In the genomic region with DNA sequence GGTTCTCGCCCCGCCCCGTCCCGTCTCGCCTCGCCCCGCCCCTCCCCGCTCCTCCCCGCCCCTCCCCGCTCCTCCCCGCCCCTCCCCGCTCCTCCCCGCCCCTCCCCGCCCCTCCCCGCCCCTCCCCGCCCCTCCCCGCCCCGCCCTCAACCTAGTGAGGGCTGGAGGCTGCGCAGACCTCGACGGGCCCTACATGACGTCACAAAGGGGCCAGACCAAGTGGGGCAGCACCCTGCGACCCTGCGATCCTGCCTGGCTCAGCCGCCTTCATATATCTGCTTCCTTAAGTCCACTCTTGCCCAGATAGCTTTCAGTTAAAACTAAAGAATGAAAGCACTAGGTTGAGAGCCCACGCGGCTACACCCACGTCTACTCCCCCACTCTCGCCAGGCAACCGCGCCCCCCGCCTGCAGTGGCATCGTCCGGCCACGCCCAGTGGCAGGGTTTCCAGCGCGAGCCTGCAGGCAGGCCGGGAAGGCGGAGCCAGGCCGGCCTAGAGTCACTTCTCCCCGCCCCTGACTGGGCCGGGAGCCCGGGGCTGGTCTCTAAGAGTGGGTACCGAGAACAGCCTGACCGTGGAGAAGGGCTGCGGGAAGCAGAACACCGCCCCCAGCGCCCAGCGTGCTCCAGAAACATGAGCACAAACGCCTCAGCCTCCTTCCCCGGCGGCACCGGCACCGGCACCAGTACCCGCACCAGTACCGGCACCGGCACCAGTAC, we compare ENCODE assay signal across 8 cellular contexts. TPM values are rescaled to one million over a fixed set of nuclear protein-coding genes. Genes with fewer than 3 reads are reported as not detected.
A peak's percentile ranks its signal among the peaks of the same experiment; 100 is the strongest.
DNase-seq lines count a peak whose midpoint lies in the region; ATAC-seq and TF ChIP-seq lines count a peak whose summit lies in the region.

No MANE protein-coding gene starts in this region.

- H3K27ac ChIP-seq in DND-41 (ENCODE audit: low read length) (peak overlapping the region; percentile 96), RWPE2 (ENCODE audit: poor library complexity, severe bottlenecking) (peak overlapping the region; percentile 22), neural cell (ENCODE audit: low read length) (peak overlapping the region; percentile 78)

- H3K27me3 Mint-ChIP-seq in stimulated activated naive CD8-positive, alpha-beta T cell treated with anti-CD3 and anti-CD28 coated beads, Interleukin-15, Interleukin-2, amounts not matched to agents 100 ng/mL and 50 ng/mL, for 24 hours: no peaks in the 10 kb centered on the region

- H3F3A ChIP-seq in neural cell (ENCODE audit: insufficient read depth, low read length, poor library complexity, severe bottlenecking): no peaks in the 10 kb centered on the region

- no peaks in the 10 kb centered on the region for H3K9me3 Mint-ChIP-seq in stimulated activated naive CD8-positive, alpha-beta T cell treated with anti-CD3 and anti-CD28 coated beads, Interleukin-15, Interleukin-2, amounts not matched to agents 100 ng/mL and 50 ng/mL, for 24 hours

- ATAC-seq in DND-41 (ENCODE audit: insufficient read depth, low read depth) (peak; percentile 99), RWPE2 (ENCODE audit: low read depth) (peak; percentile 93)

- no peaks in the 10 kb centered on the region for H3K36me3 Mint-ChIP-seq in stimulated activated naive CD8-positive, alpha-beta T cell treated with anti-CD3 and anti-CD28 coated beads, Interleukin-15, Interleukin-2, amounts not matched to agents 100 ng/mL and 50 ng/mL, for 24 hours (ENCODE audit: low read depth)

- H4K20me1 ChIP-seq in DND-41 (ENCODE audit: insufficient read depth, low read length): no peaks in the 10 kb centered on the region
- H4K20me1 ChIP-seq in neural cell (ENCODE audit: insufficient read depth): no peaks in the 10 kb centered on the region

- no peak for TF ChIP-seq EP300 in neural cell (conservative IDR thresholded peaks at IDR 0.05; ENCODE audit: poor library complexity, severe bottlenecking)

- no peaks in the 10 kb centered on the region for H3K9me2 ChIP-seq in neural cell (ENCODE audit: insufficient read depth, low read length)

- H3K4me3 ChIP-seq in DND-41 (ENCODE audit: low read depth in 1 of 2, low read length in 2 of 2) (peak overlapping the region; percentile 19 to 61; a peak in 3 of 4 replicates), RWPE2 (ENCODE audit: severe bottlenecking) (peak overlapping the region; percentile 60), fibroblast of villous mesenchyme (ENCODE audit: low read depth, low read length) (peak overlapping the region; percentile 75), neural cell (ENCODE audit: low read length) (peak overlapping the region; percentile 76)

- H2AFZ ChIP-seq in DND-41 (ENCODE audit: low read depth, low read length) (peak overlapping the region; percentile 80), neural cell (ENCODE audit: low read depth, low read length) (no peak overlapping the region)

- TF ChIP-seq CTCF in DND-41 (IDR thresholded peaks at IDR 0.05; ENCODE audit: borderline replicate concordance, extremely low read depth, low read length, poor library complexity, severe bottlenecking) (peak; percentile 39), LNCAP (IDR thresholded peaks at IDR 0.05) (0 out of 2 replicates have a peak, but pooled peaks have one; percentile 13), RWPE2 (IDR thresholded peaks at IDR 0.05; ENCODE audit: poor library complexity, severe bottlenecking) (peak; percentile 31), fibroblast of villous mesenchyme (IDR thresholded peaks at IDR 0.05; ENCODE audit: insufficient read depth, low read depth, low read length) (peak; percentile 22), neural cell (IDR thresholded peaks at IDR 0.05; ENCODE audit: poor library complexity, severe bottlenecking) (peak; percentile 64)

- DNase-seq in DND-41: peak; percentile 88
- DNase-seq in H4 (ENCODE audit: low spot score): peak; percentile 86
- DNase-seq in RWPE2 (ENCODE audit: low spot score): peak; percentile 83
- DNase-seq in activated gamma-delta T cell treated with anti-CD3 and anti-CD28 coated beads, Interleukin-2, amount 50 U/mL, for 16 hours (ENCODE audit: low read depth): peak; percentile 66
- DNase-seq in fibroblast of villous mesenchyme (ENCODE audit: low read depth): peak; percentile 93

- peak overlapping the region; percentile 62 for H3K9ac ChIP-seq in DND-41 (ENCODE audit: low read depth, low read length)
- peak overlapping the region; percentile 73 for H3K9ac ChIP-seq in neural cell (ENCODE audit: low read length)

- peak overlapping the region; percentile 99 for H3K27ac Mint-ChIP-seq in stimulated activated naive CD8-positive, alpha-beta T cell treated with anti-CD3 and anti-CD28 coated beads, Interleukin-15, Interleukin-2, amounts not matched to agents 100 ng/mL and 50 ng/mL, for 24 hours

- H3K9me3 ChIP-seq in DND-41 (ENCODE audit: insufficient read depth, low read length, severe bottlenecking) (no peaks in the 10 kb centered on the region), RWPE2 (ENCODE audit: severe bottlenecking) (no peaks in the 10 kb centered on the region), neural cell (ENCODE audit: low read length) (no peaks in the 10 kb centered on the region)

- TF ChIP-seq RAD21 in neural cell (conservative IDR thresholded peaks at IDR 0.05): peak; percentile 39

- H3K4me3 Mint-ChIP-seq in stimulated activated naive CD8-positive, alpha-beta T cell treated with anti-CD3 and anti-CD28 coated beads, Interleukin-15, Interleukin-2, amounts not matched to agents 100 ng/mL and 50 ng/mL, for 24 hours: peak overlapping the region; percentile 88

- H3K4me1 Mint-ChIP-seq in stimulated activated naive CD8-positive, alpha-beta T cell treated with anti-CD3 and anti-CD28 coated beads, Interleukin-15, Interleukin-2, amounts not matched to agents 100 ng/mL and 50 ng/mL, for 24 hours (ENCODE audit: low read depth): no peaks in the 10 kb centered on the region

- H3K4me2 ChIP-seq in DND-41 (ENCODE audit: insufficient read depth, low read length) (peak overlapping the region; percentile 63), neural cell (ENCODE audit: low read length) (no peak overlapping the region)

- H3K27me3 ChIP-seq in DND-41 (ENCODE audit: insufficient read depth, low read length, poor library complexity) (no peaks in the 10 kb centered on the region), RWPE2 (ENCODE audit: insufficient read depth, poor library complexity, severe bottlenecking) (no peaks in the 10 kb centered on the region), neural cell (ENCODE audit: insufficient read depth, low read depth, low read length) (no peaks in the 10 kb centered on the region)

- H3K36me3 ChIP-seq in DND-41 (ENCODE audit: insufficient read depth, low read length) (no peaks in the 10 kb centered on the region), RWPE2 (ENCODE audit: low read depth) (no peaks in the 10 kb centered on the region), neural cell (ENCODE audit: insufficient read depth, low read length) (no peaks in the 10 kb centered on the region)

- peaks cover 9% of the 10 kb centered on the region for H3K4me1 ChIP-seq in DND-41 (ENCODE audit: insufficient read depth, low read length)
- H3K4me1 ChIP-seq in RWPE2 (ENCODE audit: insufficient read depth, poor library complexity, severe bottlenecking): no peaks in the 10 kb centered on the region

- no peaks in the 10 kb centered on the region for H3K79me2 ChIP-seq in DND-41 (ENCODE audit: insufficient read depth, low read length)
- no peaks in the 10 kb centered on the region for H3K79me2 ChIP-seq in neural cell (replicated peaks; ENCODE audit: insufficient read depth, low read length)

TF ChIP-seq in neural cell, 6 proteins besides CTCF, POLR2A, EP300 and RAD21:
- TF ChIP-seq MXI1 (conservative IDR thresholded peaks at IDR 0.05; ENCODE audit: poor library complexity, severe bottlenecking) (peak; percentile 35), SMC3 (conservative IDR thresholded peaks at IDR 0.05; ENCODE audit: poor library complexity) (peak; percentile 35), POLR2AphosphoS5 (IDR thresholded peaks at IDR 0.05) (peak; percentile 52), TAF1 (IDR thresholded peaks at IDR 0.05; ENCODE audit: low read depth) (no peak), EZH2 (IDR thresholded peaks at IDR 0.05; ENCODE audit: borderline replicate concordance, insufficient read depth, low read length, poor library complexity, severe bottlenecking) (no peak)
- TF ChIP-seq, protein P1, sequence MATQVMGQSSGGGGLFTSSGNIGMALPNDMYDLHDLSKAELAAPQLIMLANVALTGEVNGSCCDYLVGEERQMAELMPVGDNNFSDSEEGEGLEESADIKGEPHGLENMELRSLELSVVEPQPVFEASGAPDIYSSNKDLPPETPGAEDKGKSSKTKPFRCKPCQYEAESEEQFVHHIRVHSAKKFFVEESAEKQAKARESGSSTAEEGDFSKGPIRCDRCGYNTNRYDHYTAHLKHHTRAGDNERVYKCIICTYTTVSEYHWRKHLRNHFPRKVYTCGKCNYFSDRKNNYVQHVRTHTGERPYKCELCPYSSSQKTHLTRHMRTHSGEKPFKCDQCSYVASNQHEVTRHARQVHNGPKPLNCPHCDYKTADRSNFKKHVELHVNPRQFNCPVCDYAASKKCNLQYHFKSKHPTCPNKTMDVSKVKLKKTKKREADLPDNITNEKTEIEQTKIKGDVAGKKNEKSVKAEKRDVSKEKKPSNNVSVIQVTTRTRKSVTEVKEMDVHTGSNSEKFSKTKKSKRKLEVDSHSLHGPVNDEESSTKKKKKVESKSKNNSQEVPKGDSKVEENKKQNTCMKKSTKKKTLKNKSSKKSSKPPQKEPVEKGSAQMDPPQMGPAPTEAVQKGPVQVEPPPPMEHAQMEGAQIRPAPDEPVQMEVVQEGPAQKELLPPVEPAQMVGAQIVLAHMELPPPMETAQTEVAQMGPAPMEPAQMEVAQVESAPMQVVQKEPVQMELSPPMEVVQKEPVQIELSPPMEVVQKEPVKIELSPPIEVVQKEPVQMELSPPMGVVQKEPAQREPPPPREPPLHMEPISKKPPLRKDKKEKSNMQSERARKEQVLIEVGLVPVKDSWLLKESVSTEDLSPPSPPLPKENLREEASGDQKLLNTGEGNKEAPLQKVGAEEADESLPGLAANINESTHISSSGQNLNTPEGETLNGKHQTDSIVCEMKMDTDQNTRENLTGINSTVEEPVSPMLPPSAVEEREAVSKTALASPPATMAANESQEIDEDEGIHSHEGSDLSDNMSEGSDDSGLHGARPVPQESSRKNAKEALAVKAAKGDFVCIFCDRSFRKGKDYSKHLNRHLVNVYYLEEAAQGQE (IDR thresholded peaks at IDR 0.05; ENCODE audit: borderline replicate concordance): peak; percentile 53

RNA-seq across cellular contexts. Expression of a gene that starts 1.5 kb away (rescaled TPM):
- 0.62 and 2.1 TPM in 2 replicates for total RNA-seq in H4 (2014; rRNA removed; shearing (Covaris generic))
- 2.6 and 7.8 TPM in 2 replicates for total RNA-seq in fibroblast of villous mesenchyme
- 1.3 and 1.8 TPM in 2 replicates for polyA plus RNA-seq in neural cell
- polyA minus RNA-seq in neural cell: 1.7 TPM in 2 replicates

Comparison
In these comparisons a context has a peak if more than half of its experiments do, and no peak if none do; other contexts are left out.
1. Peak in every context shown above with its lines: DNase-seq, ATAC-seq, H3K4me3 ChIP-seq and H3K27ac ChIP-seq.
2. H3K27ac ChIP-seq: peak in every context shown above with its lines; median percentile 96 in DND-41; 78 in neural cell; 22 in RWPE2.
3. CTCF ChIP-seq: peak in every context shown above with its lines; median percentile 64 in neural cell; 39 in DND-41; 31 in RWPE2; 22 in fibroblast of villous mesenchyme; 13 in LNCAP.